ENCODE assay signal across 8 cellular contexts in genomic region chr14:49582211-49582977, GRCh38. TPM values are rescaled to one million over a fixed set of nuclear protein-coding genes. Genes with fewer than 3 reads are reported as not detected.
DNase-seq lines count a peak whose midpoint lies in the region; ATAC-seq lines count a peak whose summit lies in the region.
"Had no signal": no experiment of that assay in that cellular context is flagged by ENCODE, and none has a peak within 500 bp of the region (broad histone marks: within the 10 kb centered on the region; RNA-seq: fewer than 3 reads in every experiment).

No MANE protein-coding gene starts in this region.

- POLR2A ChIA-PET in activated CD8-positive, alpha-beta T cell treated with anti-CD3 and anti-CD28 coated beads, Interleukin-2, amount 10 ng/mL, durations not matched to agents 7 days and 5 days (lab: Charles Lee): interaction anchor here (0.9 to 1.0 kb wide), 2 partner anchors 13 to 32 kb away, joined by 3 read pairs; no protein-coding TSS in a partner anchor

- DNase-seq in activated naive CD4-positive, alpha-beta T cell treated with anti-CD3 and anti-CD28 coated beads for 36 hours: no peak
- DNase-seq in activated naive CD4-positive, alpha-beta T cell treated with Interleukin-2 at 50 U/mL for 16 hours: no peak
- no peak for DNase-seq in activated CD8-positive, alpha-beta T cell treated with anti-CD3 and anti-CD28 coated beads, Interleukin-2, amount 10 ng/mL, durations not matched to agents 7 days and 5 days
- DNase-seq in stimulated activated effector memory CD8-positive, alpha-beta T cell treated with anti-CD3 and anti-CD28 coated beads, Interleukin-12 subunit alpha, Interleukin-12 subunit beta, amount 100 ng/mL, for 72 hours (ENCODE audit: low spot score in 2 of 2): no peak
- DNase-seq in NCI-H1930 (lab: John Stamatoyannopoulos, UW) (no peak), NCI-H128 (lab: John Stamatoyannopoulos, UW; ENCODE audit: unreplicated experiment) (no peak)
- DNase-seq: NCI-H1417 treated with DMSO at 0.1 percent for 48 hours, Peyer's patch had no signal

- peaks cover 67% of the 10 kb centered on the region for H3K36me3 Mint-ChIP-seq in activated naive CD4-positive, alpha-beta T cell treated with anti-CD3 and anti-CD28 coated beads for 36 hours (ENCODE audit: low read depth)
- H3K36me3 Mint-ChIP-seq in activated CD8-positive, alpha-beta T cell treated with anti-CD3 and anti-CD28 coated beads, Interleukin-2, amount 10 ng/mL, durations not matched to agents 7 days and 5 days (ENCODE audit: low read depth): peaks cover 72% of the 10 kb centered on the region
- H3K36me3 Mint-ChIP-seq in stimulated activated effector memory CD8-positive, alpha-beta T cell treated with anti-CD3 and anti-CD28 coated beads, Interleukin-12 subunit alpha, Interleukin-12 subunit beta, amount 100 ng/mL, for 72 hours: peaks cover 89% of the 10 kb centered on the region

- ATAC-seq in activated CD8-positive, alpha-beta T cell treated with anti-CD3 and anti-CD28 coated beads, Interleukin-2, amount 10 ng/mL, durations not matched to agents 7 days and 5 days: no peak
- ATAC-seq in stimulated activated effector memory CD8-positive, alpha-beta T cell treated with anti-CD3 and anti-CD28 coated beads, Interleukin-12 subunit alpha, Interleukin-12 subunit beta, amount 100 ng/mL, for 72 hours: no peak

- peaks cover 3% of the 10 kb centered on the region for H3K27me3 Mint-ChIP-seq in activated naive CD4-positive, alpha-beta T cell treated with anti-CD3 and anti-CD28 coated beads for 36 hours (ENCODE audit: low read depth)
- H3K27me3 Mint-ChIP-seq in activated CD8-positive, alpha-beta T cell treated with anti-CD3 and anti-CD28 coated beads, Interleukin-2, amount 10 ng/mL, durations not matched to agents 7 days and 5 days (ENCODE audit: low read depth): no peaks in the 10 kb centered on the region

- peaks cover 59% of the 10 kb centered on the region for H3K4me1 Mint-ChIP-seq in activated naive CD4-positive, alpha-beta T cell treated with anti-CD3 and anti-CD28 coated beads for 36 hours (ENCODE audit: low read depth)
- peaks cover 48% of the 10 kb centered on the region for H3K4me1 Mint-ChIP-seq in activated CD8-positive, alpha-beta T cell treated with anti-CD3 and anti-CD28 coated beads, Interleukin-2, amount 10 ng/mL, durations not matched to agents 7 days and 5 days (ENCODE audit: low read depth)
- H3K4me1 Mint-ChIP-seq in stimulated activated effector memory CD8-positive, alpha-beta T cell treated with anti-CD3 and anti-CD28 coated beads, Interleukin-12 subunit alpha, Interleukin-12 subunit beta, amount 100 ng/mL, for 72 hours: peaks cover 61% of the 10 kb centered on the region

- intact Hi-C loops in activated naive CD4-positive, alpha-beta T cell treated with anti-CD3 and anti-CD28 coated beads for 36 hours (cut with micrococcal nuclease): no loop called here

- H3K4me3 Mint-ChIP-seq in activated naive CD4-positive, alpha-beta T cell treated with anti-CD3 and anti-CD28 coated beads for 36 hours: no peak overlapping the region
- H3K4me3 Mint-ChIP-seq in activated CD8-positive, alpha-beta T cell treated with anti-CD3 and anti-CD28 coated beads, Interleukin-2, amount 10 ng/mL, durations not matched to agents 7 days and 5 days: no peak overlapping the region
- peak overlapping the region; percentile 94 for H3K4me3 Mint-ChIP-seq in stimulated activated effector memory CD8-positive, alpha-beta T cell treated with anti-CD3 and anti-CD28 coated beads, Interleukin-12 subunit alpha, Interleukin-12 subunit beta, amount 100 ng/mL, for 72 hours

- peak overlapping the region; percentile 47 for H3K27ac Mint-ChIP-seq in activated naive CD4-positive, alpha-beta T cell treated with anti-CD3 and anti-CD28 coated beads for 36 hours
- peak overlapping the region; percentile 43 for H3K27ac Mint-ChIP-seq in activated CD8-positive, alpha-beta T cell treated with anti-CD3 and anti-CD28 coated beads, Interleukin-2, amount 10 ng/mL, durations not matched to agents 7 days and 5 days
- H3K27ac Mint-ChIP-seq in stimulated activated effector memory CD8-positive, alpha-beta T cell treated with anti-CD3 and anti-CD28 coated beads, Interleukin-12 subunit alpha, Interleukin-12 subunit beta, amount 100 ng/mL, for 72 hours: peak overlapping the region; percentile 13

- CTCF ChIA-PET in activated naive CD4-positive, alpha-beta T cell treated with anti-CD3 and anti-CD28 coated beads for 36 hours (lab: Charles Lee): interaction anchor here (1.3 kb wide), 1 partner anchor 42 kb away, joined by 4 read pairs; no protein-coding TSS in a partner anchor
- CTCF ChIA-PET in activated CD8-positive, alpha-beta T cell treated with anti-CD3 and anti-CD28 coated beads, Interleukin-2, amount 10 ng/mL, durations not matched to agents 7 days and 5 days (lab: Charles Lee): no interaction called here

- H3K9me3 Mint-ChIP-seq in activated naive CD4-positive, alpha-beta T cell treated with anti-CD3 and anti-CD28 coated beads for 36 hours: no peaks in the 10 kb centered on the region
- no peaks in the 10 kb centered on the region for H3K9me3 Mint-ChIP-seq in activated CD8-positive, alpha-beta T cell treated with anti-CD3 and anti-CD28 coated beads, Interleukin-2, amount 10 ng/mL, durations not matched to agents 7 days and 5 days (ENCODE audit: insufficient read depth)
- H3K9me3 Mint-ChIP-seq in stimulated activated effector memory CD8-positive, alpha-beta T cell treated with anti-CD3 and anti-CD28 coated beads, Interleukin-12 subunit alpha, Interleukin-12 subunit beta, amount 100 ng/mL, for 72 hours: no peaks in the 10 kb centered on the region

RNA-seq across cellular contexts. Expression of gene RPS29, which starts 3.8 kb away (rescaled TPM):
- 1,000 to 10,000 TPM; 1,858 to 2,382 TPM for total RNA-seq in activated naive CD4-positive, alpha-beta T cell treated with anti-CD3 and anti-CD28 coated beads for 36 hours
- 1,000 to 10,000 TPM; 1,224 to 1,602 TPM for total RNA-seq in activated CD8-positive, alpha-beta T cell treated with anti-CD3 and anti-CD28 coated beads, Interleukin-2, amount 10 ng/mL, durations not matched to agents 7 days and 5 days

RNA-seq across cellular contexts. Expression of gene LRR1, which starts 16.3 kb away (rescaled TPM):
- total RNA-seq in activated naive CD4-positive, alpha-beta T cell treated with anti-CD3 and anti-CD28 coated beads for 36 hours: 10 to 100 TPM; 47.7 to 49.1 TPM
- total RNA-seq in activated CD8-positive, alpha-beta T cell treated with anti-CD3 and anti-CD28 coated beads, Interleukin-2, amount 10 ng/mL, durations not matched to agents 7 days and 5 days: 10 to 100 TPM; 63.1 to 65.0 TPM

RNA-seq across cellular contexts. Expression of gene RPL36AL, which starts 38.0 kb away (rescaled TPM):
- total RNA-seq in activated naive CD4-positive, alpha-beta T cell treated with anti-CD3 and anti-CD28 coated beads for 36 hours: 100 to 1,000 TPM; 250 to 266 TPM
- 100 to 1,000 TPM; 229 to 241 TPM for total RNA-seq in activated CD8-positive, alpha-beta T cell treated with anti-CD3 and anti-CD28 coated beads, Interleukin-2, amount 10 ng/mL, durations not matched to agents 7 days and 5 days

RNA-seq across cellular contexts. Expression of gene MGAT2, which starts 38.2 kb away (rescaled TPM):
- total RNA-seq in activated naive CD4-positive, alpha-beta T cell treated with anti-CD3 and anti-CD28 coated beads for 36 hours: 10 to 100 TPM; 20.6 to 20.7 TPM
- 10 to 100 TPM; 55.1 to 57.4 TPM for total RNA-seq in activated CD8-positive, alpha-beta T cell treated with anti-CD3 and anti-CD28 coated beads, Interleukin-2, amount 10 ng/mL, durations not matched to agents 7 days and 5 days

RNA-seq across cellular contexts. Expression of gene DNAAF2, which starts 52.6 kb away (rescaled TPM):
- 1 to 10 TPM; 5.5 to 6.0 TPM for total RNA-seq in activated naive CD4-positive, alpha-beta T cell treated with anti-CD3 and anti-CD28 coated beads for 36 hours
- 10 to 100 TPM in 1 of 2 experiments, 1 to 10 TPM in 1; 9.3 to 10.2 TPM for total RNA-seq in activated CD8-positive, alpha-beta T cell treated with anti-CD3 and anti-CD28 coated beads, Interleukin-2, amount 10 ng/mL, durations not matched to agents 7 days and 5 days
